ENCODE assay signal across 29 cellular contexts in the genomic region with DNA sequence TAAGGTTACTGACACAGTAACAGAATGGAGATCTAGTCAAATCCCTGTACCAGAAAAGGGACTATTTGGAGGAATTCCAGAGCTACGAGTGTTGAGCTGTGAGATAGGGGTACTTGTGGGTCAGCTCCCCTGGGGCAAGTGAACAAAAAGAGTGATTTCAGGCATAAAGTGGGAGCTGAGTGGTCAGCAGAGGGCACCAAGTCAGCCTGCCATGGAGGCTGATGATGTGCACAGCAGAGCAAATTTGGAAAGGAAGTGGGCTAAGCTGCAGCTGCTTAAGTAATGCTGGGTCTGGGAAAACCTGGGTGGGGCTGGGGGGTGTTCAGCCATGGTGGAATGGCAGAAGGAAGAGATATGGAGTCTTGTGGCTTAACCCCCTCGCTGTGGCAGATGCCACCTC.
DNase-seq lines count a peak whose midpoint lies in the region; ATAC-seq, FAIRE-seq and TF ChIP-seq lines count a peak whose summit lies in the region.
"Had no signal": no experiment of that assay in that cellular context is flagged by ENCODE, and none has a peak within 500 bp of the region (broad histone marks: within the 10 kb centered on the region; RNA-seq: fewer than 3 reads in every experiment).

No MANE protein-coding gene starts in this region.

- in situ Hi-C loops in GM12878 (cut with MboI), result no loop called here

- RAD21 ChIA-PET in GM12878 (lab: Charles Lee; ENCODE audit: unreplicated experiment), result interaction anchor here (1.0 to 2.6 kb wide), 10 partner anchors 10 to 613 kb away, joined by 3 to 18 read pairs (median 4); no protein-coding TSS in a partner anchor

- H3K9me3 Mint-ChIP-seq in activated T-helper 17 cell treated with anti-CD3 and anti-CD28 coated beads, Interleukin-2, amount 50 U/mL, for 72 hours, result no peaks in the 10 kb centered on the region

- FAIRE-seq in GM12878 (lab: Jason Lieb, UNC), result no peak
- FAIRE-seq: frontal cortex, islet of Langerhans had no signal

- peaks cover 24% of the 10 kb centered on the region for H3K27me3 Mint-ChIP-seq in activated T-helper 17 cell treated with anti-CD3 and anti-CD28 coated beads, Interleukin-2, amount 50 U/mL, for 72 hours
- H3K27me3 Mint-ChIP-seq: activated CD4-positive, alpha-beta memory T cell treated with anti-CD3 and anti-CD28 coated beads, Interleukin-2, amount 10 ng/mL, durations not matched to agents 7 days and 5 days; B cell had no signal

- H3K9me3 ChIP-seq in GM12878 (replicated peaks; ENCODE audit: control insufficient read depth, insufficient read depth, low read length), result no peaks in the 10 kb centered on the region; the same call in 2 of the 3 replicates
- peaks cover 0 to 8% of the 10 kb centered on the region in 2 donors for H3K9me3 ChIP-seq in ascending aorta
- H3K9me3 ChIP-seq: transverse colon had no signal

- intact Hi-C loops in GM12878 (cut with micrococcal nuclease; ENCODE audit: unreplicated experiment) (no loop called here), ascending aorta (cut with DNase I) (no loop called here)

- DNase-seq in GM10248 (ENCODE audit: extremely low spot score), result no peak
- DNase-seq in M059J (ENCODE audit: low read depth), result peak; percentile 33
- DNase-seq in GM12878 (ENCODE audit: low read depth, low spot score), result no peak
- no peak for DNase-seq in effector CD8-positive, alpha-beta T cell (lab: John Stamatoyannopoulos, UW)
- DNase-seq in GM19240 (ENCODE audit: insufficient read length, low spot score), result no peak
- DNase-seq in ascending aorta (ENCODE audit: low spot score in 2 of 2), result no peak
- DNase-seq: activated CD4-positive, alpha-beta memory T cell treated with anti-CD3 and anti-CD28 coated beads, Interleukin-2, amount 10 ng/mL, durations not matched to agents 7 days and 5 days; activated CD8-positive, alpha-beta memory T cell treated with anti-CD3 and anti-CD28 coated beads, Interleukin-2, amount 50 U/mL, for 48 hours; CD8-positive, alpha-beta T cell; cortex of kidney; HFFc6; midbrain; naive thymus-derived CD8-positive, alpha-beta T cell; NCI-H510A; occipital lobe; SIG-M5; stimulated activated CD8-positive, alpha-beta memory T cell treated with anti-CD3 and anti-CD28 coated beads, Interleukin-4, amount 100 ng/mL, for 48 hours; T-helper 1 cell; transverse colon had no signal

- H2AFZ ChIP-seq in GM12878 (ENCODE audit: control insufficient read depth, low read depth, low read length), result no peak overlapping the region

- H3K36me3 ChIP-seq in GM12878 (ENCODE audit: control insufficient read depth in 2 of 2, insufficient read depth in 2 of 2, low read length in 1 of 2) (no peaks in the 10 kb centered on the region), ascending aorta (no peaks in the 10 kb centered on the region)
- H3K36me3 ChIP-seq: transverse colon had no signal

- no peak for TF ChIP-seq POLR2A in GM12878 (IDR thresholded peaks at IDR 0.05; ENCODE audit: low read depth, low read length)

- TF ChIP-seq EP300 in GM12878 (IDR thresholded peaks at IDR 0.05; ENCODE audit: borderline replicate concordance in 1 of 2, control insufficient read depth in 1 of 2, low read depth in 2 of 2, low read length in 2 of 2), result no peak

- POLR2A ChIA-PET in GM10248 (lab: Yijun Ruan, JAX) (no interaction called here), GM12878 (lab: Charles Lee) (interaction anchor here (1.1 kb wide), 1 partner anchor 10 kb away, joined by 3 read pairs; no protein-coding TSS in a partner anchor)

- SMC1A ChIA-PET in GM12878 (lab: Charles Lee; ENCODE audit: uncharacterized antibody, unreplicated experiment), result interaction anchor here (0.6 to 2.9 kb wide), 14 partner anchors 9 to 426 kb away, joined by 3 to 33 read pairs (median 4); no protein-coding TSS in a partner anchor

- no peak overlapping the region for H3K27ac ChIP-seq in GM12878 (ENCODE audit: control insufficient read depth, insufficient read depth)
- peak overlapping the region; percentile 8 for H3K27ac ChIP-seq in layer of hippocampus (ENCODE audit: low read depth, low read length)
- no peak overlapping the region for H3K27ac ChIP-seq in ascending aorta
- H3K27ac ChIP-seq: HL-60, KMS-11, transverse colon had no signal

- ATAC-seq in GM12878, result peak; percentile 49; the same call in 2 of the 3 replicates
- ATAC-seq in activated T-helper 17 cell treated with anti-CD3 and anti-CD28 coated beads, Interleukin-2, amount 50 U/mL, for 72 hours (replicated peaks), result no peak
- ATAC-seq: activated CD4-positive, CD25-positive, alpha-beta regulatory T cell treated with anti-CD3 and anti-CD28 coated beads, Interleukin-2, amount 50 U/mL, for 24 hours; activated naive CD4-positive, alpha-beta T cell treated with anti-CD3 and anti-CD28 coated beads, Interleukin-2, amount 50 U/mL, for 72 hours; CD8-positive, alpha-beta T cell; naive thymus-derived CD8-positive, alpha-beta T cell had no signal

- TF ChIP-seq RAD21 in GM12878 (IDR thresholded peaks at IDR 0.05; ENCODE audit: insufficient read depth, low read depth, low read length), result peak; percentile 41

- CTCF ChIA-PET in GM10248 (lab: Yijun Ruan, JAX) (interaction anchor here (0.7 to 3.7 kb wide), 12 partner anchors 9 to 264 kb away, joined by 3 to 37 read pairs (median 4); no protein-coding TSS in a partner anchor), GM12878 (lab: Yijun Ruan, JAX) (interaction anchor here (0.6 to 2.8 kb wide), 17 partner anchors 8 to 613 kb away, joined by 3 to 38 read pairs (median 3); no protein-coding TSS in a partner anchor)

- H4K20me1 ChIP-seq in GM12878 (ENCODE audit: control insufficient read depth, insufficient read depth), result no peaks in the 10 kb centered on the region

- H3K4me3 ChIP-seq in GM12878 (no peak overlapping the region), ascending aorta (no peak overlapping the region)
- H3K4me3 ChIP-seq: skin epidermis, transverse colon had no signal

- H3K79me2 ChIP-seq in GM12878 (ENCODE audit: control insufficient read depth, insufficient read depth, low read length), result no peaks in the 10 kb centered on the region

- TF ChIP-seq CTCF in GM10248 (IDR thresholded peaks at IDR 0.05; ENCODE audit: control extremely low read depth, extremely low read depth, low read depth, missing control alignments) (peak; percentile 35), GM12878 (IDR thresholded peaks at IDR 0.05 in 2 of 3, conservative IDR thresholded peaks at IDR 0.05 in 1 of 3; ENCODE audit: control insufficient read depth in 2 of 3, extremely low read depth in 1 of 3, insufficient read depth in 1 of 3, low read depth in 3 of 3, low read length in 3 of 3) (peak in 2 of 3 experiments; percentile 5 to 27; a peak in 3 of 6 replicates), ascending aorta (IDR thresholded peaks at IDR 0.05) (no peak)

- no peaks in the 10 kb centered on the region for H3K4me1 Mint-ChIP-seq in activated T-helper 17 cell treated with anti-CD3 and anti-CD28 coated beads, Interleukin-2, amount 50 U/mL, for 72 hours
- H3K4me1 Mint-ChIP-seq: activated CD4-positive, alpha-beta memory T cell treated with anti-CD3 and anti-CD28 coated beads, Interleukin-2, amount 10 ng/mL, durations not matched to agents 7 days and 5 days; B cell; naive thymus-derived CD8-positive, alpha-beta T cell had no signal

- H3K4me1 ChIP-seq in GM12878 (ENCODE audit: control insufficient read depth, insufficient read depth, low read length) (no peaks in the 10 kb centered on the region), ascending aorta (no peaks in the 10 kb centered on the region)
- H3K4me1 ChIP-seq: transverse colon had no signal

- H3K27me3 ChIP-seq in GM12878 (replicated peaks in 1 of 2; ENCODE audit: control insufficient read depth in 2 of 2, insufficient read depth in 2 of 2, low read length in 1 of 2) (no peaks in the 10 kb centered on the region; a peak in 1 of 4 replicates), layer of hippocampus (ENCODE audit: control insufficient read depth, insufficient read depth, low read length) (no peaks in the 10 kb centered on the region), ascending aorta (no peaks in the 10 kb centered on the region)
- H3K27me3 ChIP-seq: transverse colon had no signal

- no peaks in the 10 kb centered on the region for H3K36me3 Mint-ChIP-seq in activated T-helper 17 cell treated with anti-CD3 and anti-CD28 coated beads, Interleukin-2, amount 50 U/mL, for 72 hours (ENCODE audit: low read depth)
- H3K36me3 Mint-ChIP-seq: CD8-positive, alpha-beta T cell had no signal

- no peak overlapping the region for H3K27ac Mint-ChIP-seq in activated T-helper 17 cell treated with anti-CD3 and anti-CD28 coated beads, Interleukin-2, amount 50 U/mL, for 72 hours
- H3K27ac Mint-ChIP-seq: activated CD4-positive, alpha-beta memory T cell treated with anti-CD3 and anti-CD28 coated beads, Interleukin-2, amount 10 ng/mL, durations not matched to agents 7 days and 5 days; activated naive CD4-positive, alpha-beta T cell treated with anti-CD3 and anti-CD28 coated beads, Interleukin-2, amount 50 U/mL, for 72 hours; B cell; CD8-positive, alpha-beta T cell; HFFc6; naive thymus-derived CD8-positive, alpha-beta T cell had no signal

- H3K9ac ChIP-seq in GM12878 (ENCODE audit: control insufficient read depth, insufficient read depth, low read length), result no peak overlapping the region
- H3K9ac ChIP-seq: KMS-11 had no signal

- 0% methylated on average over 2 of the region's 2 CpGs for WGBS in GM12878 (ENCODE audit: insufficient coverage, insufficient replicate concordance, low lambda C conversion rate, missing lambda C conversion rate)

- no peak overlapping the region for H3K4me2 ChIP-seq in GM12878 (ENCODE audit: control insufficient read depth, insufficient read depth)
- H3K4me2 ChIP-seq: KMS-11 had no signal

- no peak overlapping the region for H3K4me3 Mint-ChIP-seq in activated T-helper 17 cell treated with anti-CD3 and anti-CD28 coated beads, Interleukin-2, amount 50 U/mL, for 72 hours
- H3K4me3 Mint-ChIP-seq: activated CD4-positive, alpha-beta memory T cell treated with anti-CD3 and anti-CD28 coated beads, Interleukin-2, amount 10 ng/mL, durations not matched to agents 7 days and 5 days; B cell; CD8-positive, alpha-beta T cell; HFFc6; naive thymus-derived CD8-positive, alpha-beta T cell had no signal

- BruUV-seq in GM12878 (replicated peaks; lab: Mats Ljungman, UMichigan), result no TSS peak

TF ChIP-seq in GM12878, 131 proteins besides CTCF, POLR2A, EP300 and RAD21 (continues in another document):
- TF ChIP-seq CEBPB (IDR thresholded peaks at IDR 0.05; ENCODE audit: borderline replicate concordance in 1 of 2, low read depth in 2 of 2, low read length in 2 of 2) (no peak), ZNF384 (IDR thresholded peaks at IDR 0.05; ENCODE audit: borderline replicate concordance, low read depth, low read length) (no peak), MYB (IDR thresholded peaks at IDR 0.05; ENCODE audit: borderline replicate concordance, low read depth, low read length) (no peak), TAF1 (IDR thresholded peaks at IDR 0.05; ENCODE audit: borderline replicate concordance, low read depth, low read length) (no peak)

Comparison
In these comparisons a context has a peak if more than half of its experiments do, and no peak if none do; other contexts are left out.
1. CTCF ChIP-seq: peak in GM10248 (single experiment) and GM12878 (2 of 3); none in ascending aorta (0 of 3).